Comparison of ENCODE assay signal across 17 cellular contexts in the genomic region with DNA sequence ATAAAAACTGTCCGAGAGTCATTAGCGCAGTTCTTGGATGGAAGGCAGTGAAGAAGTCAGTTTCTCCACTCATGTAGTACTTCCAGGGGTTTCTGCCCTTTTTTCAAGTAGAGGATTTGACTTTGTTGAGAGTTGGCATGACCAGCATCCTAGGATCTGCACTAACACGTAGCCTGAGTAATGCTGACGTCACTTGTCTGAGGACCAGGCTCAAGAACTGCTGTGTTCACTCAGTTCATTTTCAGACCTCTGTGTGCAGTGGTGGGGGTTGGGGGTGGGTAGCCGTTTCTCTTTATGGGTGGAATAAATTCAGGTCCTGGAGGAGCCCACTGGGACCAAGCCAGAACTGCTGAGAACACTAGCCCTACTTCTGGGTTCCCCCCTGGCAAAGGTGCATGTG. TPM values are rescaled to one million over a fixed set of nuclear protein-coding genes. Genes with fewer than 3 reads are reported as not detected.
DNase-seq lines count a peak whose midpoint lies in the region; ATAC-seq, FAIRE-seq and TF ChIP-seq lines count a peak whose summit lies in the region.
"Had no signal": no experiment of that assay in that cellular context is flagged by ENCODE, and none has a peak within 500 bp of the region (broad histone marks: within the 10 kb centered on the region; RNA-seq: fewer than 3 reads in every experiment).

No MANE protein-coding gene starts in this region.

- TF ChIP-seq RAD21 in IMR-90 (IDR thresholded peaks at IDR 0.05; ENCODE audit: low read length): no peak

- H3K27me3 Mint-ChIP-seq in endodermal cell (ENCODE audit: insufficient read depth) (no peaks in the 10 kb centered on the region), nephron progenitor cell (ENCODE audit: low read depth, poor library complexity) (peaks cover 2% of the 10 kb centered on the region), mesothelial cell of epicardium (ENCODE audit: low read depth) (no peaks in the 10 kb centered on the region)
- H3K27me3 Mint-ChIP-seq: T-cell had no signal

- no peak overlapping the region for H4K8ac ChIP-seq in IMR-90 (ENCODE audit: low read depth in 2 of 2, low read length in 2 of 2)

- no peak overlapping the region for H2AK5ac ChIP-seq in IMR-90 (ENCODE audit: low read depth, low read length)

- H2BK120ac ChIP-seq in IMR-90 (ENCODE audit: low read depth, low read length): no peak overlapping the region

- no peak for TF ChIP-seq CTCF in AG10803 (conservative IDR thresholded peaks at IDR 0.05; ENCODE audit: low read length)
- no peak for TF ChIP-seq CTCF in IMR-90 (conservative IDR thresholded peaks at IDR 0.05; ENCODE audit: low read depth, low read length)
- no peak for TF ChIP-seq CTCF in endodermal cell (conservative IDR thresholded peaks at IDR 0.05)
- TF ChIP-seq CTCF in nephron progenitor cell (IDR thresholded peaks at IDR 0.05): no peak
- no peak for TF ChIP-seq CTCF in D721Med (IDR thresholded peaks at IDR 0.05; ENCODE audit: insufficient read depth, missing control alignments)
- TF ChIP-seq CTCF in mesothelial cell of epicardium (IDR thresholded peaks at IDR 0.05; ENCODE audit: unreplicated experiment): no peak

- H3K27me3 ChIP-seq in IMR-90 (ENCODE audit: control insufficient read depth, insufficient read depth, low read length) (no peaks in the 10 kb centered on the region), endodermal cell (ENCODE audit: control insufficient read depth, insufficient read depth, low read length, poor library complexity, severe bottlenecking) (no peaks in the 10 kb centered on the region)
- H3K27me3 ChIP-seq: upper lobe of right lung had no signal

- no peak overlapping the region for H3K4ac ChIP-seq in IMR-90 (ENCODE audit: low read depth, low read length)

- H3K4me1 Mint-ChIP-seq in endodermal cell (peaks cover 44% of the 10 kb centered on the region), nephron progenitor cell (peaks cover 57% of the 10 kb centered on the region), mesothelial cell of epicardium (peaks cover 65% of the 10 kb centered on the region)

- no peaks in the 10 kb centered on the region for H3K9me3 Mint-ChIP-seq in endodermal cell
- H3K9me3 Mint-ChIP-seq in nephron progenitor cell: peaks cover 2% of the 10 kb centered on the region
- H3K9me3 Mint-ChIP-seq in mesothelial cell of epicardium: peaks cover 6% of the 10 kb centered on the region
- H3K9me3 Mint-ChIP-seq: T-cell had no signal

- no peak overlapping the region for H4K91ac ChIP-seq in IMR-90 (ENCODE audit: insufficient read depth, low read depth, low read length)

- WGBS in IMR-90 (ENCODE audit: extremely low coverage in 2 of 2, insufficient read length in 1 of 2), 2 experiments: no CpG with 5 or more reads among the region's 5 CpGs
- WGBS in endodermal cell (ENCODE audit: insufficient coverage in 1 of 2, insufficient read length in 1 of 2), 2 experiments: 85 to 96% methylated on average over 4 to 5 of the region's 5 CpGs

- FAIRE-seq in D721Med (lab: Jason Lieb, UNC): no peak

- CTCF ChIA-PET in IMR-90 (lab: Yijun Ruan, JAX): no interaction called here

- ATAC-seq in IMR-90 (ENCODE audit: low read depth) (no peak), GM18867 (IDR thresholded peaks at IDR 0.05; ENCODE audit: unreplicated experiment) (no peak)
- ATAC-seq: Panc1, upper lobe of right lung had no signal

- H3K9ac ChIP-seq in IMR-90 (ENCODE audit: low read depth, low read length): no peak overlapping the region
- H3K9ac ChIP-seq in endodermal cell (ENCODE audit: extremely low read depth, low read length, poor library complexity, severe bottlenecking): no peak overlapping the region

- no peak overlapping the region for H3K56ac ChIP-seq in IMR-90 (ENCODE audit: extremely low read depth, insufficient read depth, low read length)

- H3K36me3 Mint-ChIP-seq in endodermal cell (ENCODE audit: low read depth) (peaks cover 62% of the 10 kb centered on the region), nephron progenitor cell (ENCODE audit: low read depth) (peaks cover 66% of the 10 kb centered on the region), mesothelial cell of epicardium (peaks cover 17% of the 10 kb centered on the region)

- H2BK20ac ChIP-seq in IMR-90 (ENCODE audit: low read depth, low read length): no peak overlapping the region

- peaks cover 28 to 70% of the 10 kb centered on the region in 2 experiments for H3K79me1 ChIP-seq in IMR-90 (ENCODE audit: low read depth in 1 of 2, low read length in 2 of 2)

- BruUV-seq in IMR-90 (replicated peaks; lab: Mats Ljungman, UMichigan): no TSS peak

- H4K5ac ChIP-seq in IMR-90 (ENCODE audit: low read depth, low read length): no peak overlapping the region

- H3K36me3 ChIP-seq in IMR-90 (ENCODE audit: control insufficient read depth, insufficient read depth, low read length): peaks cover 2% of the 10 kb centered on the region; the same call in 1 of the 2 replicates
- H3K36me3 ChIP-seq in endodermal cell (ENCODE audit: control insufficient read depth, insufficient read depth, low read length): peaks cover 95% of the 10 kb centered on the region

- TF ChIP-seq POLR2A in IMR-90 (IDR thresholded peaks at IDR 0.05; ENCODE audit: low read depth, low read length): no peak

- H2BK5ac ChIP-seq in IMR-90 (ENCODE audit: low read depth, low read length, poor library complexity, severe bottlenecking): no peak overlapping the region

- H3K27ac Mint-ChIP-seq in endodermal cell (no peak overlapping the region), nephron progenitor cell (peak overlapping the region; percentile 60), mesothelial cell of epicardium (no peak overlapping the region)

- H3K4me3 ChIP-seq in AG10803 (ENCODE audit: low read length): no peak overlapping the region
- no peak overlapping the region for H3K4me3 ChIP-seq in IMR-90 (ENCODE audit: insufficient read depth, low read depth, low read length)
- no peak overlapping the region for H3K4me3 ChIP-seq in endodermal cell (ENCODE audit: low read length)
- H3K4me3 ChIP-seq: lung, upper lobe of right lung had no signal

- in situ Hi-C loops in IMR-90 (cut with MboI; ENCODE audit: low sequenced_read_pairs): no loop called here

- H3K4me2 ChIP-seq in IMR-90 (ENCODE audit: low read depth, low read length): no peak overlapping the region

- H3K14ac ChIP-seq in IMR-90 (replicated peaks; ENCODE audit: low read depth, low read length): no peak overlapping the region

- no peak overlapping the region for H3K23ac ChIP-seq in IMR-90 (ENCODE audit: low read depth, low read length)

- POLR2A ChIA-PET in IMR-90 (lab: Charles Lee; ENCODE audit: unreplicated experiment): no interaction called here

- no peak overlapping the region for H2AFZ ChIP-seq in IMR-90 (replicated peaks; ENCODE audit: low read length, poor library complexity)

- H3K4me3 Mint-ChIP-seq in endodermal cell (no peak overlapping the region), nephron progenitor cell (no peak overlapping the region), mesothelial cell of epicardium (no peak overlapping the region)

- dilution Hi-C loops in IMR-90 (cut with HindIII; ENCODE audit: low sequenced_read_pairs, unreplicated experiment): no loop called here

- H3K9me3 ChIP-seq in IMR-90 (ENCODE audit: control insufficient read depth, insufficient read depth, low read length): no peaks in the 10 kb centered on the region
- H3K9me3 ChIP-seq in endodermal cell (ENCODE audit: control insufficient read depth, low read length): no peaks in the 10 kb centered on the region
- H3K9me3 ChIP-seq: upper lobe of right lung had no signal

- H3K27ac ChIP-seq in IMR-90 (ENCODE audit: insufficient read depth, low read length) (no peak overlapping the region), endodermal cell (ENCODE audit: low read depth, low read length) (peak overlapping the region; percentile 55)
- H3K27ac ChIP-seq: upper lobe of right lung had no signal

- peak; percentile 38 for DNase-seq in AG10803 (ENCODE audit: low read depth)
- peak; percentile 85 for DNase-seq in IMR-90
- no peak for DNase-seq in endodermal cell
- no peak for DNase-seq in nephron progenitor cell
- no peak for DNase-seq in stimulated activated CD4-positive, alpha-beta T cell treated with anti-CD3 and anti-CD28 coated beads, Interleukin-4, amount 100 ng/mL, for 4 hours
- no peak for DNase-seq in D721Med (ENCODE audit: insufficient read length, low spot score)
- DNase-seq in mesothelial cell of epicardium (ENCODE audit: low spot score in 2 of 2, unreplicated experiment in 2 of 2): no peak
- DNase-seq: activated CD4-positive, alpha-beta T cell treated with anti-CD3 and anti-CD28 coated beads for 1 hour; activated T-cell treated with anti-CD3 and anti-CD28 coated beads for 4 hours; AML-193; aorta; NCI-H524 treated with DMSO at 0.1 percent for 48 hours; upper lobe of right lung had no signal

- H3K18ac ChIP-seq in IMR-90 (ENCODE audit: low read depth, low read length): no peak overlapping the region

- no peak overlapping the region for H2AK9ac ChIP-seq in IMR-90 (replicated peaks; ENCODE audit: low read depth, low read length, poor library complexity)

- peaks cover 30% of the 10 kb centered on the region for H3K4me1 ChIP-seq in IMR-90 (ENCODE audit: control insufficient read depth, insufficient read depth, low read length)
- H3K4me1 ChIP-seq in endodermal cell (ENCODE audit: control insufficient read depth, insufficient read depth, low read length): peaks cover 13% of the 10 kb centered on the region

- H3K9me1 ChIP-seq in IMR-90 (ENCODE audit: insufficient read depth, low read length): peaks cover 32% of the 10 kb centered on the region

- intact Hi-C loops in IMR-90 (cut with micrococcal nuclease): loop anchor here (5.0 kb wide), 1 partner anchor 76 kb away; no protein-coding TSS in a partner anchor

- no peak overlapping the region for H2BK15ac ChIP-seq in IMR-90 (ENCODE audit: low read depth, low read length)

- H4K20me1 ChIP-seq in IMR-90 (ENCODE audit: insufficient read depth, low read length): no peaks in the 10 kb centered on the region; the same call in 1 of the 2 replicates

TF ChIP-seq in IMR-90, 13 proteins besides CTCF, POLR2A, EP300 and RAD21 (continues in another document):
- no peak for TF ChIP-seq SMC3 (IDR thresholded peaks at IDR 0.05; ENCODE audit: low read depth, low read length)

RNA-seq across cellular contexts. Expression of gene MRPS6, which starts 53.3 kb away (rescaled TPM):
- total RNA-seq in IMR-90 (2012; rRNA removed): 7.5 and 11.9 TPM in 2 replicates
- 32.8 and 35.1 TPM in 2 replicates for polyA plus RNA-seq in IMR-90 (2012; rRNA removed)
- polyA plus RNA-seq in IMR-90 (2012; cell fraction: cytosol; rRNA removed): 8.6 and 18.6 TPM in 2 replicates
- polyA plus RNA-seq in IMR-90 (2012; cell fraction: nucleus; rRNA removed; ENCODE audit: low replicate concordance): 8.7 and 26.5 TPM in 2 replicates
- 100 to 1,000 TPM; 221 to 282 TPM for total RNA-seq in endodermal cell
- polyA plus RNA-seq in endodermal cell (2013, experiment 1 of 2): 154 TPM
- polyA plus RNA-seq in endodermal cell (2013, experiment 2 of 2): 161 TPM
- total RNA-seq in mesothelial cell of epicardium: 129 to 135 TPM (median 134 TPM) in 3 replicates

RNA-seq across cellular contexts. Expression of gene SLC5A3, which starts 53.3 kb away (rescaled TPM):
- total RNA-seq in IMR-90 (2012; rRNA removed): 9.9 and 15.6 TPM in 2 replicates
- polyA plus RNA-seq in IMR-90 (2012; rRNA removed): 1.3 and 1.8 TPM in 2 replicates
- polyA plus RNA-seq in IMR-90 (2012; cell fraction: cytosol; rRNA removed): 0.29 and 0.30 TPM in 2 replicates
- polyA plus RNA-seq in IMR-90 (2012; cell fraction: nucleus; rRNA removed; ENCODE audit: low replicate concordance): 0.49 and 3.2 TPM in 2 replicates
- 10 to 100 TPM; 41.9 to 57.2 TPM for total RNA-seq in endodermal cell
- 13.8 TPM for polyA plus RNA-seq in endodermal cell (2013, experiment 1 of 2)
- 13.9 TPM for polyA plus RNA-seq in endodermal cell (2013, experiment 2 of 2)
- total RNA-seq in mesothelial cell of epicardium: 53.9 to 56.8 TPM (median 54.9 TPM) in 3 replicates

Comparison
In these comparisons a context has a peak if more than half of its experiments do, and no peak if none do; other contexts are left out.
1. DNase-seq: peak in AG10803 (single experiment) and IMR-90 (single experiment); none in endodermal cell (single experiment), nephron progenitor cell (single experiment), stimulated activated CD4-positive, alpha-beta T cell treated with anti-CD3 and anti-CD28 coated beads, Interleukin-4, amount 100 ng/mL, for 4 hours (0 of 2), D721Med (single experiment) and mesothelial cell of epicardium (0 of 2).
2. RNA of gene MRPS6, which starts 53.3 kb away (total RNA-seq): 221 to 282 TPM in endodermal cell and 129 to 135 TPM in mesothelial cell of epicardium; 7.5 to 11.9 TPM in IMR-90; every median in the first group is over 10 times any median in the second.